In genomic region chr18:22839488-22839930, GRCh38 we compare ENCODE assay signal across 25 cellular contexts.
DNase-seq lines count a peak whose midpoint lies in the region; ATAC-seq and TF ChIP-seq lines count a peak whose summit lies in the region.
"Had no signal": no experiment of that assay in that cellular context is flagged by ENCODE, and none has a peak within 500 bp of the region (broad histone marks: within the 10 kb centered on the region; RNA-seq: fewer than 3 reads in every experiment).

No MANE protein-coding gene starts in this region.

- no peaks in the 10 kb centered on the region for H3K4me1 Mint-ChIP-seq in activated naive CD8-positive, alpha-beta T cell treated with anti-CD3 and anti-CD28 coated beads, Interleukin-2, amount 50 U/mL, for 24 hours
- no peaks in the 10 kb centered on the region for H3K4me1 Mint-ChIP-seq in activated naive CD8-positive, alpha-beta T cell treated with anti-CD3 and anti-CD28 coated beads for 36 hours

- intact Hi-C loops in esophagus squamous epithelium (cut with DNase I) (no loop called here), uterus (cut with DNase I; ENCODE audit: low total_unique reads) (no loop called here), OCI-LY7 (cut with micrococcal nuclease; ENCODE audit: unreplicated experiment) (loop anchor here (10.0 kb wide), 1 partner anchor 565 kb away; no protein-coding TSS in a partner anchor)

- POLR2A ChIA-PET in OCI-LY7 (lab: Charles Lee): interaction anchor here (0.8 kb wide), 1 partner anchor 17 kb away, joined by 3 read pairs; no protein-coding TSS in a partner anchor

- H3K4me3 Mint-ChIP-seq in activated naive CD8-positive, alpha-beta T cell treated with anti-CD3 and anti-CD28 coated beads, Interleukin-2, amount 50 U/mL, for 24 hours: no peak overlapping the region
- no peak overlapping the region for H3K4me3 Mint-ChIP-seq in activated naive CD8-positive, alpha-beta T cell treated with anti-CD3 and anti-CD28 coated beads for 36 hours

- CTCF ChIA-PET in OCI-LY7 (lab: Charles Lee; ENCODE audit: unreplicated experiment): no interaction called here

- H4K20me1 ChIP-seq in OCI-LY7 (ENCODE audit: insufficient read depth, low read length): no peaks in the 10 kb centered on the region

- no peaks in the 10 kb centered on the region for H3K79me2 ChIP-seq in OCI-LY7 (ENCODE audit: insufficient read depth, low read depth, low read length)

- peaks cover 0 to 54% (median 5%) of the 10 kb centered on the region in 3 donors for H3K4me1 ChIP-seq in esophagus squamous epithelium
- H3K4me1 ChIP-seq in uterus: no peaks in the 10 kb centered on the region
- H3K4me1 ChIP-seq in OCI-LY7 (ENCODE audit: insufficient read depth, low read length, poor library complexity, severe bottlenecking): no peaks in the 10 kb centered on the region
- H3K4me1 ChIP-seq: left ventricle myocardium inferior, SJSA1 had no signal

- no peak overlapping the region for H3K27ac Mint-ChIP-seq in activated naive CD8-positive, alpha-beta T cell treated with anti-CD3 and anti-CD28 coated beads, Interleukin-2, amount 50 U/mL, for 24 hours
- no peak overlapping the region for H3K27ac Mint-ChIP-seq in activated naive CD8-positive, alpha-beta T cell treated with anti-CD3 and anti-CD28 coated beads for 36 hours

- H3K9me3 Mint-ChIP-seq in activated naive CD8-positive, alpha-beta T cell treated with anti-CD3 and anti-CD28 coated beads, Interleukin-2, amount 50 U/mL, for 24 hours: no peaks in the 10 kb centered on the region
- H3K9me3 Mint-ChIP-seq in activated naive CD8-positive, alpha-beta T cell treated with anti-CD3 and anti-CD28 coated beads for 36 hours: no peaks in the 10 kb centered on the region

- H3K36me3 Mint-ChIP-seq in activated naive CD8-positive, alpha-beta T cell treated with anti-CD3 and anti-CD28 coated beads, Interleukin-2, amount 50 U/mL, for 24 hours (ENCODE audit: low read depth): no peaks in the 10 kb centered on the region
- H3K36me3 Mint-ChIP-seq in activated naive CD8-positive, alpha-beta T cell treated with anti-CD3 and anti-CD28 coated beads for 36 hours: no peaks in the 10 kb centered on the region

- H3K9me3 ChIP-seq in esophagus squamous epithelium: no peaks in the 10 kb centered on the region
- no peaks in the 10 kb centered on the region for H3K9me3 ChIP-seq in uterus
- no peaks in the 10 kb centered on the region for H3K9me3 ChIP-seq in OCI-LY7 (ENCODE audit: low read length)
- H3K9me3 ChIP-seq: esophagus muscularis mucosa, SJSA1, transverse colon had no signal

- H3K27me3 ChIP-seq in esophagus squamous epithelium (peaks cover 0 to 9% (median 0%) of the 10 kb centered on the region in 4 donors), uterus (no peaks in the 10 kb centered on the region)
- H3K27me3 ChIP-seq: esophagus muscularis mucosa, SJSA1, transverse colon had no signal

- TF ChIP-seq CTCF in esophagus squamous epithelium (IDR thresholded peaks at IDR 0.05): no peak
- TF ChIP-seq CTCF in uterus (IDR thresholded peaks at IDR 0.05): no peak
- TF ChIP-seq CTCF in OCI-LY7 (conservative IDR thresholded peaks at IDR 0.05; ENCODE audit: low read length): no peak

- TF ChIP-seq POLR2A in esophagus squamous epithelium (IDR thresholded peaks at IDR 0.05) (no peak), uterus (IDR thresholded peaks at IDR 0.05) (no peak)

- no peak overlapping the region for H2AFZ ChIP-seq in OCI-LY7 (ENCODE audit: low read length)

- BruUV-seq in OCI-LY7 (replicated peaks; lab: Mats Ljungman, UMichigan): no TSS peak

- ATAC-seq in activated naive CD8-positive, alpha-beta T cell treated with anti-CD3 and anti-CD28 coated beads, Interleukin-2, amount 50 U/mL, for 24 hours: peak; percentile 90
- peak; percentile 48 for ATAC-seq in HG03378 (IDR thresholded peaks at IDR 0.05; ENCODE audit: unreplicated experiment)
- ATAC-seq in GM21390 (IDR thresholded peaks at IDR 0.05; ENCODE audit: unreplicated experiment): no peak
- ATAC-seq: PC-3, right cardiac atrium had no signal

- peak overlapping the region in 3 of 4 donors; percentile 2 to 23 (median 7) for H3K27ac ChIP-seq in esophagus squamous epithelium
- H3K27ac ChIP-seq in uterus: peak overlapping the region; percentile 59 to 69
- H3K27ac ChIP-seq in OCI-LY7 (ENCODE audit: low read depth, low read length, poor library complexity, severe bottlenecking): no peak overlapping the region
- H3K27ac ChIP-seq: esophagus muscularis mucosa, HL-60, left ventricle myocardium inferior, SJSA1 had no signal

- H3K4me3 ChIP-seq in esophagus squamous epithelium (no peak overlapping the region), uterus (no peak overlapping the region), OCI-LY7 (ENCODE audit: low read depth, low read length, poor library complexity, severe bottlenecking) (no peak overlapping the region)
- H3K4me3 ChIP-seq: esophagus muscularis mucosa, left ventricle myocardium inferior, SJSA1 had no signal

- H3K9me2 ChIP-seq in OCI-LY7 (ENCODE audit: insufficient read depth, low read length): no peaks in the 10 kb centered on the region

- 26 to 32% methylated on average over 2 of the region's 2 CpGs for WGBS in esophagus squamous epithelium, 2 donors

- no peak for DNase-seq in activated naive CD8-positive, alpha-beta T cell treated with anti-CD3 and anti-CD28 coated beads, Interleukin-2, amount 50 U/mL, for 24 hours
- no peak for DNase-seq in activated naive CD8-positive, alpha-beta T cell treated with anti-CD3 and anti-CD28 coated beads for 36 hours
- DNase-seq in esophagus squamous epithelium (lab: John Stamatoyannopoulos, UW) (no peak), uterus (no peak), D341Med (ENCODE audit: low spot score) (no peak), OCI-LY7 (ENCODE audit: low spot score) (no peak)
- DNase-seq: ACHN; activated CD4-positive, CD25-positive, alpha-beta regulatory T cell; activated gamma-delta T cell; central memory CD4-positive, alpha-beta T cell; DND-41; GOT3; left ventricle myocardium inferior; NCI-H1930; NCI-H510A treated with DMSO at 0.1 percent for 48 hours; occipital lobe; PC-3; right cardiac atrium; stimulated activated naive CD4-positive, alpha-beta T cell treated with Interleukin-2 at 50 U/mL for 16 hours; transverse colon had no signal

- no peak overlapping the region for H3K4me2 ChIP-seq in OCI-LY7 (ENCODE audit: low read length)

- H3K36me3 ChIP-seq in esophagus squamous epithelium (no peaks in the 10 kb centered on the region), uterus (no peaks in the 10 kb centered on the region), OCI-LY7 (ENCODE audit: insufficient read depth, low read length) (no peaks in the 10 kb centered on the region)
- H3K36me3 ChIP-seq: esophagus muscularis mucosa, left ventricle myocardium inferior, SJSA1, transverse colon had no signal

- H3K27me3 Mint-ChIP-seq in activated naive CD8-positive, alpha-beta T cell treated with anti-CD3 and anti-CD28 coated beads, Interleukin-2, amount 50 U/mL, for 24 hours: peaks cover 7% of the 10 kb centered on the region
- peaks cover 9% of the 10 kb centered on the region for H3K27me3 Mint-ChIP-seq in activated naive CD8-positive, alpha-beta T cell treated with anti-CD3 and anti-CD28 coated beads for 36 hours
